In the genomic region with DNA sequence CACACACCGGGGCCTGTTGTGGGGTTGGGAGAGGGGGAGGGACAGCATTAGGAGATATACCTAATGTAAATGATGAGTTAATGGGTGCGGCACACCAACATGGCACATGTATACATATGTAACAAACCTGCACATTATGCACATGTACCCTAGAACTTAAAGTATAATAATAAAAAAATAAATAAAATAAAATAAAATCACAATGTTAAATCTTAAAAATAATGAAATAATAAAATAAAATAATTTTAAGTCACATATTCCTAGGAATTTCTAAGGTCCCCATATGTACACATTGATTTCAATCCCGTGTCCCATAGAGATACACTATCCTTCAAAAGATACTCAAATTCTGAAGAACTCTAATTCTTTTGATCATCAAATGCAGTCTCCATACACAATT, we compare ENCODE assay signal across 14 cellular contexts. TPM values are rescaled to one million over a fixed set of nuclear protein-coding genes. Genes with fewer than 3 reads are reported as not detected.
"Had no signal": no experiment of that assay in that cellular context is flagged by ENCODE, and none has a peak within 500 bp of the region (broad histone marks: within the 10 kb centered on the region; RNA-seq: fewer than 3 reads in every experiment).

No MANE protein-coding gene starts in this region.

RNA-seq across cellular contexts. Expression of a gene that starts 59.0 kb away (rescaled TPM):
- total RNA-seq: activated B cell treated with CpG ODN at 0.5 μM for 24 hours; activated CD4-positive, alpha-beta memory T cell treated with anti-CD3 and anti-CD28 coated beads for 36 hours; activated CD4-positive, alpha-beta memory T cell treated with anti-CD3 and anti-CD28 coated beads, Interleukin-2, amount 10 ng/mL, durations not matched to agents 7 days and 5 days; activated CD4-positive, alpha-beta T cell treated with anti-CD3 and anti-CD28 coated beads for 36 hours; activated CD4-positive, alpha-beta T cell treated with anti-CD3 and anti-CD28 coated beads, Interleukin-2, amount 10 ng/mL, durations not matched to agents 24 days and 14 days; activated CD4-positive, alpha-beta T cell treated with anti-CD3 and anti-CD28 coated beads, Interleukin-2, amount 10 ng/mL, durations not matched to agents 7 days and 5 days; activated CD8-positive, alpha-beta memory T cell treated with anti-CD3 and anti-CD28 coated beads for 36 hours; activated CD8-positive, alpha-beta memory T cell treated with anti-CD3 and anti-CD28 coated beads, Interleukin-2, amount 10 ng/mL, durations not matched to agents 7 days and 5 days; activated CD8-positive, alpha-beta T cell treated with anti-CD3 and anti-CD28 coated beads for 36 hours; activated CD8-positive, alpha-beta T cell treated with anti-CD3 and anti-CD28 coated beads, Interleukin-2, amount 10 ng/mL, durations not matched to agents 7 days and 5 days; T-cell; T-helper 1 cell treated with Interleukin-12 subunit alpha and Interleukin-12 subunit beta and Interleukin-4 antibody, amounts not matched to agents 30 ng/mL and 1 ng/mL, for 36 hours; T-helper 17 cell; T-helper 2 cell treated with Interferon-gamma antibody and Interleukin-4, amounts not matched to agents 100 ng/mL and 5 ng/mL, for 36 hours had no signal
